In the genomic region with DNA sequence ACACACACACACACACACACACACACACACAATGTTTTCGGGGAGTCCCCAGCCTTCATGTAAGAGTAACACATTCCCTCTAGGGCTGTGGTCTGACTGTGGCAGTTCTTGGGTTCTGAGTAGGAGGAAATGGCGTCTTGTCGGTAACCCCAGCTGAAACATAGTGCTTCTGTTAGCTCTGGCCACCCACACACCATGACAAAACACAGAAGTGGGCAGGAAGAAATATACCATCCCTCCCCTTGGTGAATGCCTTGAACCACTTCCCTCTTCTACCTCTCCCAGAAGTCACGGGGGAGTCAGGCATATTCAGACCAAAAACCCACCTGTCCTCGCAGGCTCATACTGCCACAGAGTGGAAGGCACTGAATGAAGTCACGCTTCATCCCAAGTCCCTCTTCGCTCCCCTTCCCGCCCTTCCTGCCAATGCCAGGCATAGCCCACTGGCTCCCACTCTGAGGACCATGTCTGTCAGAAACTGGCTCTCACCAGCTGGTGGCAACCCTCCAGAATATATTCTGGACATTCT, we compare ENCODE assay signal across 8 cellular contexts. TPM values are rescaled to one million over a fixed set of nuclear protein-coding genes. Genes with fewer than 3 reads are reported as not detected.
DNase-seq lines count a peak whose midpoint lies in the region; ATAC-seq, FAIRE-seq and TF ChIP-seq lines count a peak whose summit lies in the region.

No MANE protein-coding gene starts in this region.

- no peaks in the 10 kb centered on the region for H3K27me3 Mint-ChIP-seq in CD8-positive, alpha-beta T cell (ENCODE audit: low read depth)

- intact Hi-C loops in CD8-positive, alpha-beta T cell (cut with DNase I, micrococcal nuclease) = loop anchor here (5.0 kb wide), 3 partner anchors 64 to 301 kb away; a partner anchor contains a TSS
- intact Hi-C loops in pancreas (cut with DNase I) (loop anchor here in 1 of 3 donors (10.0 kb wide), 1 partner anchor 281 kb away; a partner anchor contains a TSS), ovary (cut with DNase I) (loop anchor here in 1 of 4 donors (5.0 kb wide), 1 partner anchor 296 kb away; no protein-coding TSS in a partner anchor)

- peak overlapping the region; percentile 91 for H3K27ac Mint-ChIP-seq in CD8-positive, alpha-beta T cell

- no peak overlapping the region for H3K4me3 ChIP-seq in CD8-positive, alpha-beta T cell (ENCODE audit: low read depth, low read length)
- H3K4me3 ChIP-seq in HL-60 (replicated peaks; ENCODE audit: insufficient read depth, low read length) (no peak overlapping the region), pancreas (no peak overlapping the region), ovary (no peak overlapping the region)

- 75 to 82% methylated on average over 8 of the region's 8 CpGs for WGBS in pancreas, 2 donors
- WGBS in ovary, 3 donors = 62 to 84% (median 81%) methylated on average over 8 of the region's 8 CpGs

- H3K9me3 Mint-ChIP-seq in CD8-positive, alpha-beta T cell = no peaks in the 10 kb centered on the region

- H3K4me3 Mint-ChIP-seq in CD8-positive, alpha-beta T cell = peak overlapping the region; percentile 38

- peaks cover 30% of the 10 kb centered on the region for H3K4me1 ChIP-seq in CD8-positive, alpha-beta T cell (ENCODE audit: insufficient read depth, low read length)
- H3K4me1 ChIP-seq in pancreas = no peaks in the 10 kb centered on the region
- peaks cover 3% of the 10 kb centered on the region for H3K4me1 ChIP-seq in ovary (ENCODE audit: insufficient read depth)

- FAIRE-seq in pancreas (lab: Jason Lieb, UNC) = no peak

- H3K36me3 ChIP-seq in CD8-positive, alpha-beta T cell (ENCODE audit: insufficient read depth, low read length) = peaks cover 6% of the 10 kb centered on the region
- H3K36me3 ChIP-seq in pancreas (peaks cover 0 to 13% (median 7%) of the 10 kb centered on the region in 3 donors), ovary (no peaks in the 10 kb centered on the region)

- peak; percentile 90 for ATAC-seq in CD8-positive, alpha-beta T cell
- ATAC-seq in pancreas = peak in 3 of 4 donors; percentile 5 to 62 (median 38)
- no peak for ATAC-seq in GM19452 (IDR thresholded peaks at IDR 0.05; ENCODE audit: unreplicated experiment)

- DNase-seq in CD8-positive, alpha-beta T cell = peak in 6 of 7 experiments; percentile 34 to 80 (median 60)
- DNase-seq in HL-60 (ENCODE audit: low read depth in 1 of 2, low spot score in 1 of 2) (peak in 1 of 2 experiments; percentile 79), activated T-cell treated with anti-CD3 and anti-CD28 coated beads for 4 hours (peak; percentile 62), pancreas (no peak), DMS79 treated with DMSO at 0.1 percent for 48 hours (lab: John Stamatoyannopoulos, UW) (no peak), ovary (no peak), NCI-H128 (lab: John Stamatoyannopoulos, UW; ENCODE audit: unreplicated experiment) (no peak)

- CTCF ChIA-PET in CD8-positive, alpha-beta T cell (lab: Charles Lee) = interaction anchor here (0.8 to 31.7 kb wide), 39 partner anchors 8 to 302 kb away, joined by 3 to 542 read pairs (median 5); a partner anchor contains a TSS

- no peak for TF ChIP-seq POLR2A in ovary (IDR thresholded peaks at IDR 0.05)

- H3K27me3 ChIP-seq in CD8-positive, alpha-beta T cell (ENCODE audit: insufficient read depth, low read length) = no peaks in the 10 kb centered on the region
- no peaks in the 10 kb centered on the region for H3K27me3 ChIP-seq in HL-60 (ENCODE audit: insufficient read depth, poor library complexity, severe bottlenecking)
- H3K27me3 ChIP-seq in pancreas = no peaks in the 10 kb centered on the region
- no peaks in the 10 kb centered on the region for H3K27me3 ChIP-seq in ovary

- peaks cover 24% of the 10 kb centered on the region for H3K36me3 Mint-ChIP-seq in CD8-positive, alpha-beta T cell

- H3K9me3 ChIP-seq in CD8-positive, alpha-beta T cell (ENCODE audit: low read length) = no peaks in the 10 kb centered on the region
- no peaks in the 10 kb centered on the region for H3K9me3 ChIP-seq in pancreas
- no peaks in the 10 kb centered on the region for H3K9me3 ChIP-seq in ovary

- peaks cover 45% of the 10 kb centered on the region for H3K4me1 Mint-ChIP-seq in CD8-positive, alpha-beta T cell (ENCODE audit: low read depth)

- TF ChIP-seq EP300 in ovary (IDR thresholded peaks at IDR 0.05) = no peak

- POLR2A ChIA-PET in CD8-positive, alpha-beta T cell (lab: Charles Lee) = interaction anchor here (1.3 to 2.3 kb wide), 3 partner anchors 12 to 126 kb away, joined by 5 to 7 read pairs (median 5); a partner anchor contains a TSS

- no peak for TF ChIP-seq CTCF in CD8-positive, alpha-beta T cell (IDR thresholded peaks at IDR 0.05)
- TF ChIP-seq CTCF in HL-60 (IDR thresholded peaks at IDR 0.05; ENCODE audit: insufficient read depth, low read length) = no peak
- TF ChIP-seq CTCF in pancreas (IDR thresholded peaks at IDR 0.05) = no peak
- no peak for TF ChIP-seq CTCF in ovary (IDR thresholded peaks at IDR 0.05)

- peak overlapping the region; percentile 5 for H3K27ac ChIP-seq in CD8-positive, alpha-beta T cell (ENCODE audit: low read depth, low read length)
- H3K27ac ChIP-seq in HL-60 (replicated peaks) (peak overlapping the region; percentile 54), pancreas (no peak overlapping the region), ovary (no peak overlapping the region)

RNA-seq across cellular contexts. Expression of a gene that starts 11.5 kb away (rescaled TPM):
- total RNA-seq in CD8-positive, alpha-beta T cell = 10 to 100 TPM; 57.7 to 64.2 TPM
- 10 to 100 TPM; 16.5 to 32.4 (median 28.4) TPM for total RNA-seq in pancreas
- 10 to 100 TPM; 36.7 to 62.5 TPM for polyA plus RNA-seq in pancreas
- total RNA-seq in ovary = 10 to 100 TPM; 22.9 to 53.3 (median 28.8) TPM
- polyA plus RNA-seq in ovary = 10 to 100 TPM; 20.9 to 41.0 TPM

RNA-seq across cellular contexts. Expression of a gene that starts 18.4 kb away (rescaled TPM):
- 10 to 100 TPM; 30.5 to 34.3 TPM for total RNA-seq in CD8-positive, alpha-beta T cell
- total RNA-seq in pancreas = 10 to 100 TPM; 27.6 to 42.3 (median 33.6) TPM
- 10 to 100 TPM; 14.2 to 27.6 TPM for polyA plus RNA-seq in pancreas
- 10 to 100 TPM; 47.9 to 87.3 (median 76.1) TPM for total RNA-seq in ovary
- polyA plus RNA-seq in ovary = 10 to 100 TPM; 44.5 to 75.4 TPM

Comparison
In these comparisons a context has a peak if more than half of its experiments do, and no peak if none do; other contexts are left out.
1. DNase-seq: peak in CD8-positive, alpha-beta T cell (6 of 7) and activated T-cell treated with anti-CD3 and anti-CD28 coated beads for 4 hours (single experiment); none in pancreas (0 of 6), DMS79 treated with DMSO at 0.1 percent for 48 hours (single experiment), ovary (0 of 5) and NCI-H128 (single experiment).
2. H3K27ac ChIP-seq: peak in CD8-positive, alpha-beta T cell (single experiment) and HL-60 (single experiment); none in pancreas (0 of 4) and ovary (0 of 2).